ENCODE assay signal across 8 cellular contexts in genomic region chr3:185677146-185677829, GRCh38.
A peak's percentile ranks its signal among the peaks of the same experiment; 100 is the strongest.
DNase-seq lines count a peak whose midpoint lies in the region; ATAC-seq and TF ChIP-seq lines count a peak whose summit lies in the region.

No MANE protein-coding gene starts in this region.

- peaks cover 62% of the 10 kb centered on the region for H3K36me3 ChIP-seq in ACC112 (ENCODE audit: insufficient read depth, low read length)
- H3K36me3 ChIP-seq in upper lobe of left lung = peaks cover 0 to 34% (median 2%) of the 10 kb centered on the region in 4 donors

- no peak for TF ChIP-seq EP300 in upper lobe of left lung (IDR thresholded peaks at IDR 0.05)

- peak overlapping the region; percentile 29 for H3K27ac Mint-ChIP-seq in WTC11

- no peaks in the 10 kb centered on the region for H3K9me3 ChIP-seq in upper lobe of left lung

- H3K27ac ChIP-seq in ACC112 (ENCODE audit: low read depth, low read length) (peak overlapping the region; percentile 32), upper lobe of left lung (no peak overlapping the region)

- POLR2A ChIA-PET in WTC11 (lab: Charles Lee) = interaction anchor here (0.6 to 0.7 kb wide), 3 partner anchors 74 to 230 kb away, joined by 3 to 7 read pairs (median 3); no protein-coding TSS in a partner anchor

- H3K4me3 ChIP-seq in ACC112 (ENCODE audit: low read depth, low read length) (no peak overlapping the region), upper lobe of left lung (no peak overlapping the region)

- no peaks in the 10 kb centered on the region for H3K27me3 ChIP-seq in ACC112 (ENCODE audit: insufficient read depth, low read length)
- H3K27me3 ChIP-seq in upper lobe of left lung = no peaks in the 10 kb centered on the region

- H3K9me3 Mint-ChIP-seq in WTC11 = no peaks in the 10 kb centered on the region

- H3K4me3 Mint-ChIP-seq in WTC11 = no peak overlapping the region

- TF ChIP-seq CTCF in GM12874 (IDR thresholded peaks at IDR 0.05; ENCODE audit: insufficient read depth, low read depth, low read length) (peak; percentile 59), WTC11 (IDR thresholded peaks at IDR 0.05) (peak; percentile 74), upper lobe of left lung (IDR thresholded peaks at IDR 0.05) (peak; percentile 52 to 75 (median 70))

- H3K27me3 Mint-ChIP-seq in WTC11 (ENCODE audit: low read depth) = no peaks in the 10 kb centered on the region

- TF ChIP-seq POLR2A in upper lobe of left lung (IDR thresholded peaks at IDR 0.05) = no peak

- peak; percentile 97 for ATAC-seq in WTC11
- ATAC-seq in upper lobe of left lung (ENCODE audit: low FRiP score in 2 of 2) = peak; percentile 53 to 61
- ATAC-seq in GM21447 (IDR thresholded peaks at IDR 0.05; ENCODE audit: unreplicated experiment) = no peak

- H3K4me1 ChIP-seq in ACC112 (ENCODE audit: control insufficient read depth, insufficient read depth, low read length, unreplicated experiment) (peaks cover 17% of the 10 kb centered on the region), upper lobe of left lung (no peaks in the 10 kb centered on the region)

- peaks cover 29% of the 10 kb centered on the region for H3K79me2 ChIP-seq in ACC112 (ENCODE audit: control insufficient read depth, insufficient read depth, low read length, unreplicated experiment)

- DNase-seq in NCI-H2029 treated with DMSO at 0.1 percent for 48 hours (lab: John Stamatoyannopoulos, UW) (peak; percentile 40), WTC11 (ENCODE audit: low spot score) (no peak), iPS DF 19.7 (ENCODE audit: low read depth, low spot score) (peak; percentile 56), upper lobe of left lung (no peak), ureter (ENCODE audit: low spot score) (no peak)

- H2AFZ ChIP-seq in ACC112 (ENCODE audit: low read length, unreplicated experiment) = no peak overlapping the region

- CTCF ChIA-PET in WTC11 (lab: Charles Lee) = interaction anchor here (0.6 to 2.2 kb wide), 42 partner anchors 12 to 582 kb away, joined by 3 to 48 read pairs (median 4); partner anchors contain the start of gene IGF2BP2

- 83 to 96% methylated on average over 1 of the region's 1 CpG for WGBS in upper lobe of left lung, 2 donors

- H3K36me3 Mint-ChIP-seq in WTC11 = peaks cover 44% of the 10 kb centered on the region

- H3K4me1 Mint-ChIP-seq in WTC11 = peaks cover 8% of the 10 kb centered on the region

TF ChIP-seq in WTC11, 78 proteins besides CTCF, POLR2A, EP300 and RAD21:
- TF ChIP-seq ESRRA (CRISPR knock-in tag; IDR thresholded peaks at IDR 0.05; ENCODE audit: borderline replicate concordance) = no peak
- TF ChIP-seq ATF6 (CRISPR knock-in tag; IDR thresholded peaks at IDR 0.05) = no peak
- no peak for TF ChIP-seq ZMAT4 (CRISPR knock-in tag; IDR thresholded peaks at IDR 0.05)
- no peak for TF ChIP-seq ATF3 (CRISPR knock-in tag; conservative IDR thresholded peaks at IDR 0.05)
- TF ChIP-seq FOXP1 (CRISPR knock-in tag; IDR thresholded peaks at IDR 0.05; ENCODE audit: borderline replicate concordance) = no peak
- no peak for TF ChIP-seq SOX15 (CRISPR knock-in tag; IDR thresholded peaks at IDR 0.05)
- no peak for TF ChIP-seq TP53 (CRISPR knock-in tag; IDR thresholded peaks at IDR 0.05)
- TF ChIP-seq NFE2L1 (CRISPR knock-in tag; IDR thresholded peaks at IDR 0.05) = no peak
- TF ChIP-seq NR2C2 (CRISPR knock-in tag; IDR thresholded peaks at IDR 0.05) = no peak
- no peak for TF ChIP-seq ZBTB21 (CRISPR knock-in tag; IDR thresholded peaks at IDR 0.05; ENCODE audit: borderline replicate concordance)
- TF ChIP-seq ZNF425 (CRISPR knock-in tag; conservative IDR thresholded peaks at IDR 0.05) = no peak
- TF ChIP-seq HMGA2 (CRISPR knock-in tag; IDR thresholded peaks at IDR 0.05) = no peak

Comparison
In these comparisons a context has a peak if more than half of its experiments do, and no peak if none do; other contexts are left out.
1. DNase-seq: peak in NCI-H2029 treated with DMSO at 0.1 percent for 48 hours (single experiment) and iPS DF 19.7 (single experiment); none in WTC11 (single experiment), upper lobe of left lung (0 of 2) and ureter (single experiment).
2. Peak in every context shown above with its lines, with median percentiles within 50 percentile points of each other: CTCF ChIP-seq.